28 cellular contexts compared by ENCODE assay signal in the genomic region with DNA sequence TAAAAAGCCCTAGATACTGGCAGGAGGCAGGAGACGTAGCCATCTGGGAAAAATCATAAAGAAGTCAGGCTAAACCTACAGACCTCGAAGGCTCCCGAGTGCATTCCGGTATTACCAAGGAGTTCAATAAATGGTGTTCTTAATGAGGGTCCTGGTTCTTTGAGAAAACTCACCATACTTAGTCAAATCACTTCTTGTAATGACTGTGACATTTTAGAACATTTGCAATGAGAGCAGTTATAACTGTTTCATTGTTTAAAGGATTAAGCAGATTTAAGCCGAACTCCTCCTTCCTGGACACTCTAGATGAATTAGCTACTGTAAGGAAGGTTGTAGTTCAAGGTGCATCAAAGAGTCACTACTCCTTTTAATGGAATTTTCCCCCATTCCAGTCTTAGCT.
"Had no signal": no experiment of that assay in that cellular context is flagged by ENCODE, and none has a peak within 500 bp of the region (broad histone marks: within the 10 kb centered on the region; RNA-seq: fewer than 3 reads in every experiment).

No MANE protein-coding gene starts in this region.

- DNase-seq: activated CD4-positive, alpha-beta T cell treated with anti-CD3 and anti-CD28 coated beads for 4 hours; activated CD4-positive, alpha-beta T cell treated with anti-CD3 and anti-CD28 coated beads, Interleukin-2, amount 50 U/mL, for 48 hours; activated CD4-positive, CD25-positive, alpha-beta regulatory T cell; activated CD8-positive, alpha-beta memory T cell treated with anti-CD3 and anti-CD28 coated beads, Interleukin-2, amount 50 U/mL, for 48 hours; activated naive CD4-positive, alpha-beta T cell treated with Interleukin-2 at 50 U/mL for 16 hours; activated naive CD8-positive, alpha-beta T cell treated with anti-CD3 and anti-CD28 coated beads, Interleukin-2, amount 10 ng/mL, durations not matched to agents 7 days and 5 days; activated T-cell treated with anti-CD3 and anti-CD28 coated beads, Interleukin-2, amount 50 U/mL, for 4 hours; amygdala; body of pancreas; effector CD4-positive, alpha-beta T cell; erythroblast; foreskin keratinocyte; immature natural killer cell; natural killer cell; small intestine; stimulated activated CD4-positive, alpha-beta T cell treated with anti-CD3 and anti-CD28 coated beads, Interleukin-15, amount 100 ng/mL, for 24 hours; stomach; transverse colon; uterus had no signal

- H3K27me3 Mint-ChIP-seq: dendritic cell treated with granulocyte-macrophage colony-stimulating factor and Interleukin-4, amounts not matched to agents 40 ng/mL and 50 ng/mL, for 4 days had no signal

- H3K27me3 ChIP-seq: body of pancreas, foreskin keratinocyte, hepatocyte, stomach, transverse colon, uterus had no signal

- H3K36me3 Mint-ChIP-seq: activated naive CD8-positive, alpha-beta T cell treated with anti-CD3 and anti-CD28 coated beads, Interleukin-2, amount 10 ng/mL, durations not matched to agents 7 days and 5 days; immature natural killer cell; natural killer cell; stimulated activated memory B cell treated with anti-CD40 and anti-IgM and Interleukin-4, amounts not matched to agents 10 μg/mL and 1 μg/mL and 100 μg/mL, for 72 hours had no signal

- H3K27ac Mint-ChIP-seq: activated naive CD8-positive, alpha-beta T cell treated with anti-CD3 and anti-CD28 coated beads, Interleukin-2, amount 10 ng/mL, durations not matched to agents 7 days and 5 days; dendritic cell treated with granulocyte-macrophage colony-stimulating factor and Interleukin-4, amounts not matched to agents 40 ng/mL and 50 ng/mL, for 4 days; immature natural killer cell; natural killer cell; stimulated activated memory B cell treated with anti-CD40 and anti-IgM and Interleukin-4, amounts not matched to agents 10 μg/mL and 1 μg/mL and 100 μg/mL, for 72 hours; T-helper 1 cell treated with Interleukin-12 subunit alpha and Interleukin-12 subunit beta and Interleukin-4 antibody, amounts not matched to agents 30 μg/mL and 1 μg/mL, for 36 hours had no signal

- H3K4me1 Mint-ChIP-seq: activated naive CD8-positive, alpha-beta T cell treated with anti-CD3 and anti-CD28 coated beads, Interleukin-2, amount 10 ng/mL, durations not matched to agents 7 days and 5 days; stimulated activated memory B cell treated with anti-CD40 and anti-IgM and Interleukin-4, amounts not matched to agents 10 μg/mL and 1 μg/mL and 100 μg/mL, for 72 hours had no signal

- H3K9me3 Mint-ChIP-seq: activated naive CD8-positive, alpha-beta T cell treated with anti-CD3 and anti-CD28 coated beads, Interleukin-2, amount 10 ng/mL, durations not matched to agents 7 days and 5 days; activated T-cell treated with anti-CD3 and anti-CD28 coated beads, Interleukin-2, amount 50 U/mL, for 4 hours; dendritic cell treated with granulocyte-macrophage colony-stimulating factor and Interleukin-4, amounts not matched to agents 40 ng/mL and 50 ng/mL, for 4 days; natural killer cell; stimulated activated memory B cell treated with anti-CD40 and anti-IgM and Interleukin-4, amounts not matched to agents 10 μg/mL and 1 μg/mL and 100 μg/mL, for 72 hours; T-helper 1 cell treated with Interleukin-12 subunit alpha and Interleukin-12 subunit beta and Interleukin-4 antibody, amounts not matched to agents 30 μg/mL and 1 μg/mL, for 36 hours had no signal

- H3K27ac ChIP-seq: body of pancreas, foreskin keratinocyte, hepatocyte, parathyroid adenoma, stomach, transverse colon, uterus had no signal

- ATAC-seq: activated T-cell treated with anti-CD3 and anti-CD28 coated beads, Interleukin-2, amount 50 U/mL, for 4 hours; body of pancreas; foreskin keratinocyte; left lobe of liver; natural killer cell; sciatic nerve; stimulated activated memory B cell treated with anti-CD40 and anti-IgM and Interleukin-4, amounts not matched to agents 10 μg/mL and 1 μg/mL and 100 μg/mL, for 72 hours had no signal

- FAIRE-seq: endometrium, small intestine had no signal

- H3K4me3 ChIP-seq: body of pancreas, hepatocyte, lung, stomach, transverse colon, uterus had no signal

- H3K9me3 ChIP-seq: body of pancreas, stomach, transverse colon, uterus had no signal

- H3K4me1 ChIP-seq: parathyroid adenoma, uterus had no signal

- H3K4me3 Mint-ChIP-seq: activated naive CD8-positive, alpha-beta T cell treated with anti-CD3 and anti-CD28 coated beads, Interleukin-2, amount 10 ng/mL, durations not matched to agents 7 days and 5 days; activated T-cell treated with anti-CD3 and anti-CD28 coated beads, Interleukin-2, amount 50 U/mL, for 4 hours; dendritic cell treated with granulocyte-macrophage colony-stimulating factor and Interleukin-4, amounts not matched to agents 40 ng/mL and 50 ng/mL, for 4 days; immature natural killer cell; natural killer cell; stimulated activated memory B cell treated with anti-CD40 and anti-IgM and Interleukin-4, amounts not matched to agents 10 μg/mL and 1 μg/mL and 100 μg/mL, for 72 hours; T-helper 1 cell treated with Interleukin-12 subunit alpha and Interleukin-12 subunit beta and Interleukin-4 antibody, amounts not matched to agents 30 μg/mL and 1 μg/mL, for 36 hours had no signal

- H3K36me3 ChIP-seq: stomach, transverse colon, uterus had no signal
